ENCODE assay signal across 8 cellular contexts in the genomic region with DNA sequence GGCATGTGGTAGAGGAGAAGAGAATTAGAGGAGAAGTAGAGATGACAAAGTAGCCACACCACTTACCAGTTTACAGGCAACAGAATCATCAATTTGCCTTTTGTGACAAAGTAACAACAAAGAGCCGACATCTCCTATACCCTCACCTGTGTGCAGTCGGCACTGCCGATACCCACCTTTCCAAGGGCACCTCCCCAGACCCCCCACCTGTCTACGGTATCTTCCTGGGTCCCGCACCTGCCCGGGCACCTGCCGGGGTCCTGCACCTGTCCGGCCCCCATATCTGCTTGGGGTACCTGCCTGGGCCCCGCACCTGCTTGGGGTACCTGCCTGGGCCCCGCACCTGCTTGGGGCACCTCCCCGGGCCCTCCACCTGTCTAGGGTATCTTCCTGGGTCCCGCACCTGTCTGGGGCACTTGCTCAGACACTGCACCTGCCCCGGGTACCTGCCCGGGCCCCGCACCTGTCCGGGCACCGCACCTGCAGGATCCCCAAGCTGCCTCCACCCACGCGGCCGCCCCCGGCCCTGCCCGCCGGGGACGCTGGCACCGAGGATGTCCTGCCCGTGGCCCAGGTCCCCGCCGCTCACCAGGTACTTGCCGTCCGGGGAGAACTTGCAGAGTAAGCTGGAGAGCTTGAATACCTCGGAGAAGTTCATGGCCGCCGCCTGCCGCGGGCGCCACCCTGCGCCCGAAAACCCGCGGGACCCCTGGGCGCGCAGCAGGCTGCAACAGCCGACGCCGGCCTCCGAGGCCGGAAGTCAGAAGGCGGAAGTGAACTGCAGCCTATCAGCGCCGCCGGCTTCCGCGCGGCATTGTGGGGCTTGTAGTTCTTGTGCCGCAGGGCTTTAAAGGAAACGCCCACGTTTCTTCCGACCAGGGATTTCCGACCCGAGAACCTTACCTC. TPM values are rescaled to one million over a fixed set of nuclear protein-coding genes. Genes with fewer than 3 reads are reported as not detected.
DNase-seq lines count a peak whose midpoint lies in the region; ATAC-seq, FAIRE-seq and TF ChIP-seq lines count a peak whose summit lies in the region.

A gene with protein sequence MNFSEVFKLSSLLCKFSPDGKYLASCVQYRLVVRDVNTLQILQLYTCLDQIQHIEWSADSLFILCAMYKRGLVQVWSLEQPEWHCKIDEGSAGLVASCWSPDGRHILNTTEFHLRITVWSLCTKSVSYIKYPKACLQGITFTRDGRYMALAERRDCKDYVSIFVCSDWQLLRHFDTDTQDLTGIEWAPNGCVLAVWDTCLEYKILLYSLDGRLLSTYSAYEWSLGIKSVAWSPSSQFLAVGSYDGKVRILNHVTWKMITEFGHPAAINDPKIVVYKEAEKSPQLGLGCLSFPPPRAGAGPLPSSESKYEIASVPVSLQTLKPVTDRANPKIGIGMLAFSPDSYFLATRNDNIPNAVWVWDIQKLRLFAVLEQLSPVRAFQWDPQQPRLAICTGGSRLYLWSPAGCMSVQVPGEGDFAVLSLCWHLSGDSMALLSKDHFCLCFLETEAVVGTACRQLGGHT (minus strand): TSS at position 762 of the 906 bp plus-strand sequence. CDS start 104 bp downstream, at position 658.

- peak; percentile 75 for ATAC-seq in GM18907 (IDR thresholded peaks at IDR 0.05; ENCODE audit: unreplicated experiment)
- peak; percentile 82 for ATAC-seq in HG03139 (IDR thresholded peaks at IDR 0.05; ENCODE audit: unreplicated experiment)

- H3K9ac ChIP-seq in kidney (ENCODE audit: low read length in 2 of 2): peak within 1 kb of the TSS; percentile 1 to 25

- no peaks in the 10 kb centered on the region for H3K36me3 ChIP-seq in kidney (ENCODE audit: control insufficient read depth in 1 of 2, insufficient read depth in 2 of 2, low read length in 2 of 2)

- intact Hi-C loops in kidney (cut with DNase I): no loop called here

- peak; percentile 7 for TF ChIP-seq CTCF in AG09309 (IDR thresholded peaks at IDR 0.05; ENCODE audit: control insufficient read depth, insufficient read depth, low read depth, low read length, missing control alignments)
- TF ChIP-seq CTCF in kidney (IDR thresholded peaks at IDR 0.05; ENCODE audit: borderline replicate concordance, extremely low read depth, insufficient read depth): peak; percentile 2

- H3K9me3 ChIP-seq in kidney (ENCODE audit: control insufficient read depth in 1 of 2, low read length in 2 of 2): no peaks in the 10 kb centered on the region

- DNase-seq in AG09309 (ENCODE audit: low read depth) (peak; percentile 67), NCI-H460 (ENCODE audit: extremely low read depth, low read depth) (peak; percentile 80), cerebellar nuclear complex (lab: John Stamatoyannopoulos, UW) (peak; percentile 11 to 58), kidney (peak; percentile 95)
- peak; percentile 87 for DNase-seq in activated CD4-positive, CD25-positive, alpha-beta regulatory T cell treated with anti-CD3 and anti-CD28 coated beads, Interleukin-2, amount 50 U/mL, for 72 hours
- DNase-seq in stimulated activated CD4-positive, alpha-beta T cell treated with anti-CD3 and anti-CD28 coated beads, Interleukin-15, amount 100 ng/mL, for 24 hours: peak; percentile 94

- peaks cover 0 to 12% of the 10 kb centered on the region in 2 donors for H3K4me1 ChIP-seq in kidney (ENCODE audit: control insufficient read depth in 1 of 2, insufficient read depth in 1 of 2, low read depth in 1 of 2, low read length in 2 of 2)

- no peak within 1 kb of the TSS for H3K27ac ChIP-seq in kidney (ENCODE audit: low read depth in 2 of 2, low read length in 2 of 2)

- H3K4me3 ChIP-seq in AG09309 (ENCODE audit: control insufficient read depth, low read depth, low read length) (peak within 1 kb of the TSS; percentile 95), kidney (ENCODE audit: low read length in 2 of 2) (peak within 1 kb of the TSS; percentile 78 to 79)

- FAIRE-seq in kidney (lab: Jason Lieb, UNC): no peak

RNA-seq across cellular contexts. Expression of the gene that starts here (rescaled TPM):
- 10.9 and 18.2 TPM in 2 replicates for total RNA-seq in NCI-H460 (2014; rRNA removed; shearing (Covaris generic))
- 38.5 and 46.1 TPM in 2 replicates for polyA plus RNA-seq in NCI-H460 (2014; cell fraction: nucleus; rRNA removed)
- total RNA-seq in kidney: 18.4 TPM
- polyA plus RNA-seq in kidney (ENCODE audit: insufficient read depth, low read depth, low replicate concordance): 19.6 TPM

Comparison
In these comparisons a context has a peak if more than half of its experiments do, and no peak if none do; other contexts are left out.
1. DNase-seq: peak in every context shown above with its lines; median percentile 95 in kidney; 94 in stimulated activated CD4-positive, alpha-beta T cell treated with anti-CD3 and anti-CD28 coated beads, Interleukin-15, amount 100 ng/mL, for 24 hours; 87 in activated CD4-positive, CD25-positive, alpha-beta regulatory T cell treated with anti-CD3 and anti-CD28 coated beads, Interleukin-2, amount 50 U/mL, for 72 hours; 80 in NCI-H460; 67 in AG09309; 34 in cerebellar nuclear complex.